ENCODE assay signal across 27 cellular contexts in genomic region chr1:85496881-85497582, GRCh38. TPM values are rescaled to one million over a fixed set of nuclear protein-coding genes. Genes with fewer than 3 reads are reported as not detected.
A peak's percentile ranks its signal among the peaks of the same experiment; 100 is the strongest.
DNase-seq lines count a peak whose midpoint lies in the region; ATAC-seq and TF ChIP-seq lines count a peak whose summit lies in the region.
"Had no signal": no experiment of that assay in that cellular context is flagged by ENCODE, and none has a peak within 500 bp of the region (broad histone marks: within the 10 kb centered on the region; RNA-seq: fewer than 3 reads in every experiment).

No MANE protein-coding gene starts in this region.

- peaks cover 99% of the 10 kb centered on the region for H3K79me2 ChIP-seq in GM23248 (ENCODE audit: insufficient read depth)

- H3K9ac ChIP-seq in GM23248, result no peak overlapping the region

- peaks cover 40% of the 10 kb centered on the region for H3K36me3 ChIP-seq in GM23248 (ENCODE audit: low read depth)
- no peaks in the 10 kb centered on the region for H3K36me3 ChIP-seq in SJCRH30
- H3K36me3 ChIP-seq: HAP-1, suprapubic skin, uterus had no signal

- H3K9me3 ChIP-seq in GM23248 (ENCODE audit: low read depth) (no peaks in the 10 kb centered on the region), SJCRH30 (replicated peaks) (no peaks in the 10 kb centered on the region)
- H3K9me3 ChIP-seq: HAP-1, uterus had no signal

- CTCF ChIA-PET in HEK293T (lab: Yijun Ruan, JAX), result no interaction called here

- H4K20me1 ChIP-seq in GM23248 (ENCODE audit: insufficient read depth), result no peaks in the 10 kb centered on the region

- H3K4me3 ChIP-seq in GM23248 (no peak overlapping the region), SJCRH30 (no peak overlapping the region)
- H3K4me3 ChIP-seq: HAP-1, K562, suprapubic skin, uterus had no signal

- H3K4me2 ChIP-seq in GM23248 (ENCODE audit: unreplicated experiment), result peak overlapping the region; percentile 58

- DNase-seq in GM23248, result peak; percentile 56
- DNase-seq in SJCRH30, result peak; percentile 25 to 26
- DNase-seq in glomerular visceral epithelial cell (ENCODE audit: extremely low spot score), result peak; percentile 22
- DNase-seq in renal cortical epithelial cell (ENCODE audit: low read depth), result peak; percentile 12
- DNase-seq in NCI-H526 treated with DMSO at 0.1 percent for 48 hours (lab: John Stamatoyannopoulos, UW), result no peak
- DNase-seq in AG08395 (ENCODE audit: low spot score), result no peak
- no peak for DNase-seq in HEK293T (ENCODE audit: extremely low spot score)
- DNase-seq: activated CD4-positive, alpha-beta T cell treated with anti-CD3 and anti-CD28 coated beads for 36 hours; activated naive CD4-positive, alpha-beta T cell treated with anti-CD3 and anti-CD28 coated beads, Interleukin-2, amount 10 ng/mL, durations not matched to agents 7 days and 5 days; amygdala; Calu3; caudate nucleus; dermis blood vessel endothelial cell; left cardiac atrium; naive B cell; NCI-H2171; NCI-H510A treated with DMSO at 0.1 percent for 48 hours; small intestine; stimulated activated CD4-positive, alpha-beta T cell treated with anti-CD3 and anti-CD28 coated beads, Interleukin-2, amount 100 ng/mL, for 24 hours; T-helper 17 cell; uterus had no signal

- in situ Hi-C loops in GM23248 (cut with MboI), result no loop called here

- H3K9me2 ChIP-seq in GM23248 (ENCODE audit: insufficient read depth), result no peaks in the 10 kb centered on the region

- WGBS in GM23248 (ENCODE audit: low coverage in 1 of 2, low lambda C conversion rate in 2 of 2, missing lambda C conversion rate in 2 of 2), 2 experiments, result 35 to 47% methylated on average over 4 of the region's 4 CpGs

- no peak for ATAC-seq in HG03354 (IDR thresholded peaks at IDR 0.05; ENCODE audit: poor library complexity, severe bottlenecking, unreplicated experiment)
- ATAC-seq: activated CD4-positive, alpha-beta T cell treated with anti-CD3 and anti-CD28 coated beads for 36 hours; K562; left cardiac atrium; stimulated activated effector memory CD8-positive, alpha-beta T cell treated with anti-CD3 and anti-CD28 coated beads, Interleukin-12 subunit alpha, Interleukin-12 subunit beta, amount 100 ng/mL, for 72 hours; T-helper 17 cell had no signal

- POLR2A ChIA-PET in HEK293T (lab: Yijun Ruan, JAX), result interaction anchor here (1.4 kb wide), 1 partner anchor 84 kb away, joined by 4 read pairs; the partner anchor contains the start of gene CCN1

- H3K4me1 ChIP-seq in GM23248 (ENCODE audit: insufficient read depth) (peaks cover 70% of the 10 kb centered on the region), SJCRH30 (peaks cover 41% of the 10 kb centered on the region)
- H3K4me1 ChIP-seq: uterus had no signal

- H2AFZ ChIP-seq in GM23248, result no peak overlapping the region

- H3K27ac ChIP-seq in GM23248, result peak overlapping the region; percentile 71
- H3K27ac ChIP-seq in SJCRH30, result peak overlapping the region; percentile 83
- H3K27ac ChIP-seq: suprapubic skin, uterus had no signal

- peaks cover 88% of the 10 kb centered on the region for H3F3A ChIP-seq in GM23248 (ENCODE audit: insufficient read depth)

- H3K27me3 ChIP-seq in GM23248 (replicated peaks; ENCODE audit: insufficient read depth) (no peaks in the 10 kb centered on the region), SJCRH30 (no peaks in the 10 kb centered on the region)
- H3K27me3 ChIP-seq: suprapubic skin, uterus had no signal

TF ChIP-seq in HEK293T, 16 proteins besides CTCF, POLR2A, EP300 and RAD21:
- TF ChIP-seq NFRKB (IDR thresholded peaks at IDR 0.05), result no peak
- TF ChIP-seq SP1 (IDR thresholded peaks at IDR 0.05), result no peak
- no peak for TF ChIP-seq LEF1 (IDR thresholded peaks at IDR 0.05; ENCODE audit: borderline replicate concordance)
- no peak for TF ChIP-seq HDGF (IDR thresholded peaks at IDR 0.05; ENCODE audit: borderline replicate concordance)
- TF ChIP-seq ELF4 (IDR thresholded peaks at IDR 0.05), result no peak
- TF ChIP-seq ZNF384 (IDR thresholded peaks at IDR 0.05), result no peak
- TF ChIP-seq ARNT (IDR thresholded peaks at IDR 0.05), result no peak
- no peak for TF ChIP-seq FOXK2 (IDR thresholded peaks at IDR 0.05)
- no peak for TF ChIP-seq PKNOX1 (IDR thresholded peaks at IDR 0.05)
- no peak for TF ChIP-seq BHLHE40 (IDR thresholded peaks at IDR 0.05; ENCODE audit: borderline replicate concordance)
- TF ChIP-seq FOXA1 (IDR thresholded peaks at IDR 0.05), result no peak
- no peak for TF ChIP-seq TARDBP (IDR thresholded peaks at IDR 0.05)
- TF ChIP-seq CTBP1 (IDR thresholded peaks at IDR 0.05; ENCODE audit: borderline replicate concordance), result no peak
- TF ChIP-seq SUZ12 (IDR thresholded peaks at IDR 0.05), result no peak

RNA-seq across cellular contexts. Expression of gene DDAH1, which starts 32.1 kb away (rescaled TPM):
- total RNA-seq in GM23248 (2014; rRNA removed; shearing (Covaris generic)), result 162 and 168 TPM in 2 replicates
- 234 and 238 TPM in 2 replicates for polyA plus RNA-seq in GM23248 (2016; fragmentation: Nextera tagmentation; extraction: Ambion mirVana)
- 80.3 and 80.9 TPM in 2 replicates for total RNA-seq in SJCRH30 (2014; rRNA removed; shearing (Covaris generic))
- total RNA-seq in renal cortical epithelial cell, result 37.9 and 56.7 TPM in 2 replicates
- total RNA-seq: T-helper 17 cell had no signal
- polyA plus RNA-seq: CD14-positive monocyte had no signal

Comparison
In these comparisons a context has a peak if more than half of its experiments do, and no peak if none do; other contexts are left out.
1. DNase-seq: peak in GM23248 (single experiment), SJCRH30 (2 of 2), glomerular visceral epithelial cell (single experiment) and renal cortical epithelial cell (single experiment); none in NCI-H526 treated with DMSO at 0.1 percent for 48 hours (single experiment), AG08395 (single experiment) and HEK293T (single experiment).